ENCODE assay signal across 14 cellular contexts in the genomic region with DNA sequence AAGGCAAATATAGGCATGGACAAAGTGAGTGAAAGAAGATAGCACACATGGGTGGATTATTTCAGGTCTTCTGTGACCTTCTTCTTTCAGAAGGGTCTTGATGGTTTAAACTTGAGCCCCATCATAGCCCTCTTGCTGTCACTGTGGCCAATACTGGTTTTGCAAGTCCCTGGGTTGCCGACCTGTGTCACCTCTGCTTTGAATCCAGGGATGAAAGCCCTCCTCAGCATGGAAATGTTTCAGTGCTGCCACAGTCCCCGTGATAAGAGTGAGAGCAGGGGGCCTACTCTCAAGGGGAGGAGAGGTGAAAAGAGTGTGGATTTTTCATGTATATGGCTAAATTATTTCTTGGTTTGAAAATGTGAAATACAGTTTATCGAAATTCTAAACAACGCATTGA. TPM values are rescaled to one million over a fixed set of nuclear protein-coding genes. Genes with fewer than 3 reads are reported as not detected.
A peak's percentile ranks its signal among the peaks of the same experiment; 100 is the strongest.
DNase-seq lines count a peak whose midpoint lies in the region; ATAC-seq and TF ChIP-seq lines count a peak whose summit lies in the region.
"Had no signal": no experiment of that assay in that cellular context is flagged by ENCODE, and none has a peak within 500 bp of the region (broad histone marks: within the 10 kb centered on the region; RNA-seq: fewer than 3 reads in every experiment).

No MANE protein-coding gene starts in this region.

- POLR2A ChIA-PET in IMR-90 (lab: Charles Lee; ENCODE audit: unreplicated experiment), result no interaction called here

- no peak overlapping the region for H3K23ac ChIP-seq in IMR-90 (ENCODE audit: low read depth, low read length)

- dilution Hi-C loops in IMR-90 (cut with HindIII; ENCODE audit: low sequenced_read_pairs, unreplicated experiment), result no loop called here

- no peak overlapping the region; the same call in 1 of the 2 replicates for H2AK5ac ChIP-seq in IMR-90 (ENCODE audit: low read depth, low read length)

- peaks cover 4% of the 10 kb centered on the region; the same call in 1 of the 2 replicates for H3K27me3 Mint-ChIP-seq in HFFc6 (ENCODE audit: insufficient read depth)
- H3K27me3 Mint-ChIP-seq in nephron progenitor cell (ENCODE audit: low read depth, poor library complexity), result no peaks in the 10 kb centered on the region
- H3K27me3 Mint-ChIP-seq: CD4-positive, alpha-beta memory T cell had no signal

- in situ Hi-C loops in IMR-90 (cut with MboI; ENCODE audit: low sequenced_read_pairs), result no loop called here

- no peak overlapping the region for H2AK9ac ChIP-seq in IMR-90 (replicated peaks; ENCODE audit: low read depth, low read length, poor library complexity)

- H3K4me3 Mint-ChIP-seq in HFFc6, result no peak overlapping the region
- H3K4me3 Mint-ChIP-seq in nephron progenitor cell, result no peak overlapping the region
- H3K4me3 Mint-ChIP-seq: CD4-positive, alpha-beta memory T cell; GM23338 had no signal

- H3K36me3 Mint-ChIP-seq in HFFc6 (ENCODE audit: low read depth) (peaks cover 17% of the 10 kb centered on the region), nephron progenitor cell (ENCODE audit: low read depth) (peaks cover 60% of the 10 kb centered on the region)

- WGBS in IMR-90 (ENCODE audit: extremely low coverage in 2 of 2, insufficient read length in 1 of 2), 2 experiments, result 100% methylated on average over 1 of the region's 4 CpGs; no CpG with 5 or more reads in 1 of the 2 experiments

- no peak for TF ChIP-seq RAD21 in IMR-90 (IDR thresholded peaks at IDR 0.05; ENCODE audit: low read length)

- no peak overlapping the region for H3K14ac ChIP-seq in IMR-90 (replicated peaks; ENCODE audit: low read depth, low read length)

- ATAC-seq in IMR-90 (ENCODE audit: low read depth) (no peak), GM19351 (IDR thresholded peaks at IDR 0.05; ENCODE audit: unreplicated experiment) (no peak)

- CTCF ChIA-PET in IMR-90 (lab: Yijun Ruan, JAX), result no interaction called here

- 0 out of 2 replicates have a peak overlapping the region, but pooled peaks have one; percentile 25 for H3K4ac ChIP-seq in IMR-90 (ENCODE audit: low read depth, low read length)

- no peak overlapping the region for H4K5ac ChIP-seq in IMR-90 (ENCODE audit: low read depth, low read length)

- no peak for TF ChIP-seq POLR2A in IMR-90 (IDR thresholded peaks at IDR 0.05; ENCODE audit: low read depth, low read length)

- H3K36me3 ChIP-seq in IMR-90 (ENCODE audit: control insufficient read depth, insufficient read depth, low read length), result peaks cover 22% of the 10 kb centered on the region

- no peak overlapping the region for H2AFZ ChIP-seq in IMR-90 (replicated peaks; ENCODE audit: low read length, poor library complexity)
- H2AFZ ChIP-seq: GM23338 had no signal

- H2BK15ac ChIP-seq in IMR-90 (ENCODE audit: low read depth, low read length), result no peak overlapping the region

- no peak overlapping the region for H3K4me2 ChIP-seq in IMR-90 (ENCODE audit: low read depth, low read length)
- H3K4me2 ChIP-seq: A549, GM23338 had no signal

- no peaks in the 10 kb centered on the region for H3K9me1 ChIP-seq in IMR-90 (ENCODE audit: insufficient read depth, low read length)

- no peak overlapping the region for H3K27ac ChIP-seq in IMR-90 (ENCODE audit: insufficient read depth, low read length)
- peak overlapping the region; percentile 5 for H3K27ac ChIP-seq in substantia nigra (ENCODE audit: low read depth, low read length, poor library complexity, severe bottlenecking)
- H3K27ac ChIP-seq: A549, C4-2B had no signal

- no peaks in the 10 kb centered on the region for H4K20me1 ChIP-seq in IMR-90 (ENCODE audit: insufficient read depth, low read length)

- no peak overlapping the region for H4K8ac ChIP-seq in IMR-90 (ENCODE audit: low read depth in 2 of 2, low read length in 2 of 2)

- H2BK5ac ChIP-seq in IMR-90 (ENCODE audit: low read depth, low read length, poor library complexity, severe bottlenecking), result no peak overlapping the region

- peaks cover 6% of the 10 kb centered on the region for H3K4me1 ChIP-seq in IMR-90 (ENCODE audit: control insufficient read depth, insufficient read depth, low read length)
- H3K4me1 ChIP-seq: BE2C had no signal

- H3K27me3 ChIP-seq in IMR-90 (ENCODE audit: control insufficient read depth, insufficient read depth, low read length), result no peaks in the 10 kb centered on the region
- H3K27me3 ChIP-seq: BE2C had no signal

- BruUV-seq in IMR-90 (replicated peaks; lab: Mats Ljungman, UMichigan), result no TSS peak

- no peak overlapping the region for H2BK20ac ChIP-seq in IMR-90 (ENCODE audit: low read depth, low read length)

- H3K4me3 ChIP-seq in IMR-90 (ENCODE audit: insufficient read depth, low read depth, low read length), result no peak overlapping the region
- H3K4me3 ChIP-seq: A549, GM12878, GM23338 had no signal

- H2BK120ac ChIP-seq in IMR-90 (ENCODE audit: low read depth, low read length), result no peak overlapping the region

- H3K27ac Mint-ChIP-seq in HFFc6 (peak overlapping the region; percentile 26; the same call in 1 of the 2 replicates), nephron progenitor cell (peak overlapping the region; percentile 68)
- H3K27ac Mint-ChIP-seq: GM23338 had no signal

- intact Hi-C loops in IMR-90 (cut with micrococcal nuclease), result loop anchor here (2.0 kb wide), 1 partner anchor 229 kb away; a partner anchor contains a TSS

- no peak overlapping the region for H3K56ac ChIP-seq in IMR-90 (ENCODE audit: extremely low read depth, insufficient read depth, low read length)

- no peaks in the 10 kb centered on the region for H3K9me3 Mint-ChIP-seq in HFFc6
- H3K9me3 Mint-ChIP-seq in nephron progenitor cell, result no peaks in the 10 kb centered on the region
- H3K9me3 Mint-ChIP-seq: CD4-positive, alpha-beta memory T cell; GM23338 had no signal

- no peak overlapping the region for H3K9ac ChIP-seq in IMR-90 (ENCODE audit: low read depth, low read length)

- DNase-seq in HFFc6, result no peak
- DNase-seq in IMR-90, result no peak
- DNase-seq in nephron progenitor cell, result no peak
- no peak for DNase-seq in substantia nigra (lab: John Stamatoyannopoulos, UW)
- no peak for DNase-seq in effector CD8-positive, alpha-beta T cell (lab: John Stamatoyannopoulos, UW)
- DNase-seq: BE2C; CD4-positive, alpha-beta memory T cell; DMS79; H7 had no signal

- no peaks in the 10 kb centered on the region for H3K9me3 ChIP-seq in IMR-90 (ENCODE audit: control insufficient read depth, insufficient read depth, low read length)
- H3K9me3 ChIP-seq: A549, BE2C had no signal

- H3K4me1 Mint-ChIP-seq in HFFc6 (ENCODE audit: low read depth) (peaks cover 30% of the 10 kb centered on the region), nephron progenitor cell (no peaks in the 10 kb centered on the region)
- H3K4me1 Mint-ChIP-seq: GM23338 had no signal

- no peak for TF ChIP-seq CTCF in HFFc6 (IDR thresholded peaks at IDR 0.05)
- TF ChIP-seq CTCF in IMR-90 (conservative IDR thresholded peaks at IDR 0.05; ENCODE audit: low read depth, low read length), result no peak
- TF ChIP-seq CTCF in nephron progenitor cell (IDR thresholded peaks at IDR 0.05), result no peak

- H3K79me1 ChIP-seq in IMR-90 (ENCODE audit: low read depth in 1 of 2, low read length in 2 of 2), result 0 out of 4 replicates have a peak, but pooled peaks cover 0 to 3% of the 10 kb centered on the region in 2 experiments

- H3K18ac ChIP-seq in IMR-90 (ENCODE audit: low read depth, low read length), result no peak overlapping the region

- H4K91ac ChIP-seq in IMR-90 (ENCODE audit: insufficient read depth, low read depth, low read length), result no peak overlapping the region; the same call in 1 of the 2 replicates

TF ChIP-seq in IMR-90, 13 proteins besides CTCF, POLR2A, EP300 and RAD21:
- TF ChIP-seq CEBPB (IDR thresholded peaks at IDR 0.05; ENCODE audit: low read depth, low read length) (no peak), MAZ (IDR thresholded peaks at IDR 0.05; ENCODE audit: borderline replicate concordance, low read depth, low read length) (no peak), MAFK (IDR thresholded peaks at IDR 0.05; ENCODE audit: low read depth, low read length) (no peak), NFE2L2 (IDR thresholded peaks at IDR 0.05; ENCODE audit: low read depth, low read length) (no peak), RCOR1 (IDR thresholded peaks at IDR 0.05; ENCODE audit: insufficient replicate concordance, low read length) (no peak), CHD1 (IDR thresholded peaks at IDR 0.05; ENCODE audit: low read depth, low read length) (no peak), BHLHE40 (IDR thresholded peaks at IDR 0.05; ENCODE audit: low read depth, low read length) (no peak), MXI1 (IDR thresholded peaks at IDR 0.05; ENCODE audit: borderline replicate concordance, low read depth, low read length) (no peak)
- TF ChIP-seq, protein P1, sequence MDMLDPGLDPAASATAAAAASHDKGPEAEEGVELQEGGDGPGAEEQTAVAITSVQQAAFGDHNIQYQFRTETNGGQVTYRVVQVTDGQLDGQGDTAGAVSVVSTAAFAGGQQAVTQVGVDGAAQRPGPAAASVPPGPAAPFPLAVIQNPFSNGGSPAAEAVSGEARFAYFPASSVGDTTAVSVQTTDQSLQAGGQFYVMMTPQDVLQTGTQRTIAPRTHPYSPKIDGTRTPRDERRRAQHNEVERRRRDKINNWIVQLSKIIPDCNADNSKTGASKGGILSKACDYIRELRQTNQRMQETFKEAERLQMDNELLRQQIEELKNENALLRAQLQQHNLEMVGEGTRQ (IDR thresholded peaks at IDR 0.05; ENCODE audit: low read depth, low read length), result no peak
- TF ChIP-seq, protein P2, sequence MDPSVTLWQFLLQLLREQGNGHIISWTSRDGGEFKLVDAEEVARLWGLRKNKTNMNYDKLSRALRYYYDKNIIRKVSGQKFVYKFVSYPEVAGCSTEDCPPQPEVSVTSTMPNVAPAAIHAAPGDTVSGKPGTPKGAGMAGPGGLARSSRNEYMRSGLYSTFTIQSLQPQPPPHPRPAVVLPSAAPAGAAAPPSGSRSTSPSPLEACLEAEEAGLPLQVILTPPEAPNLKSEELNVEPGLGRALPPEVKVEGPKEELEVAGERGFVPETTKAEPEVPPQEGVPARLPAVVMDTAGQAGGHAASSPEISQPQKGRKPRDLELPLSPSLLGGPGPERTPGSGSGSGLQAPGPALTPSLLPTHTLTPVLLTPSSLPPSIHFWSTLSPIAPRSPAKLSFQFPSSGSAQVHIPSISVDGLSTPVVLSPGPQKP (IDR thresholded peaks at IDR 0.05; ENCODE audit: borderline replicate concordance, low read depth, low read length), result no peak

RNA-seq across cellular contexts. Expression of a gene that starts 30.2 kb away (rescaled TPM):
- total RNA-seq in HFFc6 (2021; fragmentation: NEBNext Ultra II Directional; extraction: Animal tissue kit (Norgen Biotek cat#: 25700)), result 10 to 100 TPM; 33.6 to 37.7 (median 34.4) TPM
- 20.6 and 21.9 TPM in 2 replicates for total RNA-seq in IMR-90 (2012; rRNA removed)
- 24.0 and 32.4 TPM in 2 replicates for polyA plus RNA-seq in IMR-90 (2012; rRNA removed)
- polyA plus RNA-seq in IMR-90 (2012; cell fraction: cytosol; rRNA removed), result 5.2 and 5.4 TPM in 2 replicates
- polyA plus RNA-seq in IMR-90 (2012; cell fraction: nucleus; rRNA removed; ENCODE audit: low replicate concordance), result 1.9 and 8.5 TPM in 2 replicates
